8 cellular contexts compared by ENCODE assay signal in the genomic region with DNA sequence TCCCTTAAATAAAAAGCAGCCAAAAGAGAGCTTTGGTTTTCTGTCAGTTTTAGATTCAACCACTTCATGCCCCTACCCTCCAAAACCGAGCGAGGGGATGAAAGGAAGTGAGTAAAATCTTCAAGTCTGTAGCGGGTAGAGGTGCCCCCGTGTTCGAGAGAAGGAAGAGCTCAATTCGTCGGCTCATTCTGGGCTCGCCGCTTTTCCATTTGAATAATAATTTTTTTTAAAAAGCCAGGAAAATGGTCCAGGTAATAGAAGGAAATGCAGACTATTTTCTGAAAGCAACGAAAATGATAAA.
DNase-seq lines count a peak whose midpoint lies in the region; ATAC-seq and TF ChIP-seq lines count a peak whose summit lies in the region.

No MANE protein-coding gene starts in this region.

- H3K27ac Mint-ChIP-seq in activated T-helper 1 cell treated with anti-CD3 and anti-CD28 coated beads, Interleukin-12 subunit alpha, Interleukin-12 subunit beta, Interleukin-2, Interleukin-4 antibody, amounts not matched to agents 30 ng/mL and 10 ng/mL and 1 ng/mL, durations not matched to agents 14 hours and 24 hours and 36 hours: peak overlapping the region; percentile 13
- peak overlapping the region; percentile 81 for H3K27ac Mint-ChIP-seq in type B pancreatic cell

- H3K9me3 Mint-ChIP-seq in activated T-cell treated with anti-CD3 and anti-CD28 coated beads, Interleukin-2, amount 50 U/mL, for 4 hours: no peaks in the 10 kb centered on the region
- no peaks in the 10 kb centered on the region for H3K9me3 Mint-ChIP-seq in activated T-helper 1 cell treated with anti-CD3 and anti-CD28 coated beads, Interleukin-12 subunit alpha, Interleukin-12 subunit beta, Interleukin-2, Interleukin-4 antibody, amounts not matched to agents 30 ng/mL and 10 ng/mL and 1 ng/mL, durations not matched to agents 14 hours and 24 hours and 36 hours
- no peaks in the 10 kb centered on the region for H3K9me3 Mint-ChIP-seq in type B pancreatic cell

- H3K27me3 Mint-ChIP-seq in activated T-cell treated with anti-CD3 and anti-CD28 coated beads, Interleukin-2, amount 50 U/mL, for 4 hours (ENCODE audit: low read depth): peaks cover 29% of the 10 kb centered on the region
- peaks cover 44% of the 10 kb centered on the region for H3K27me3 Mint-ChIP-seq in activated T-helper 1 cell treated with anti-CD3 and anti-CD28 coated beads, Interleukin-12 subunit alpha, Interleukin-12 subunit beta, Interleukin-2, Interleukin-4 antibody, amounts not matched to agents 30 ng/mL and 10 ng/mL and 1 ng/mL, durations not matched to agents 14 hours and 24 hours and 36 hours (ENCODE audit: insufficient read depth)
- H3K27me3 Mint-ChIP-seq in type B pancreatic cell: peaks cover 19% of the 10 kb centered on the region

- H3K36me3 Mint-ChIP-seq in activated T-cell treated with anti-CD3 and anti-CD28 coated beads, Interleukin-2, amount 50 U/mL, for 4 hours (ENCODE audit: insufficient read depth): no peaks in the 10 kb centered on the region
- no peaks in the 10 kb centered on the region for H3K36me3 Mint-ChIP-seq in activated T-helper 1 cell treated with anti-CD3 and anti-CD28 coated beads, Interleukin-12 subunit alpha, Interleukin-12 subunit beta, Interleukin-2, Interleukin-4 antibody, amounts not matched to agents 30 ng/mL and 10 ng/mL and 1 ng/mL, durations not matched to agents 14 hours and 24 hours and 36 hours (ENCODE audit: low read depth)
- H3K36me3 Mint-ChIP-seq in type B pancreatic cell: peaks cover 7% of the 10 kb centered on the region

- peak in 1 of 2 donors; percentile 30 for ATAC-seq in activated T-cell treated with anti-CD3 and anti-CD28 coated beads, Interleukin-2, amount 50 U/mL, for 4 hours
- ATAC-seq in GM21360 (IDR thresholded peaks at IDR 0.05; ENCODE audit: unreplicated experiment): no peak
- ATAC-seq in GM19463 (IDR thresholded peaks at IDR 0.05; ENCODE audit: unreplicated experiment): no peak

- peak overlapping the region; percentile 90 for H3K4me3 Mint-ChIP-seq in activated T-cell treated with anti-CD3 and anti-CD28 coated beads, Interleukin-2, amount 50 U/mL, for 4 hours
- peak overlapping the region; percentile 80 for H3K4me3 Mint-ChIP-seq in activated T-helper 1 cell treated with anti-CD3 and anti-CD28 coated beads, Interleukin-12 subunit alpha, Interleukin-12 subunit beta, Interleukin-2, Interleukin-4 antibody, amounts not matched to agents 30 ng/mL and 10 ng/mL and 1 ng/mL, durations not matched to agents 14 hours and 24 hours and 36 hours
- peak overlapping the region; percentile 97 for H3K4me3 Mint-ChIP-seq in type B pancreatic cell

- intact Hi-C loops in activated T-helper 1 cell treated with anti-CD3 and anti-CD28 coated beads, Interleukin-12 subunit alpha, Interleukin-12 subunit beta, Interleukin-2, Interleukin-4 antibody, amounts not matched to agents 30 ng/mL and 10 ng/mL and 1 ng/mL, durations not matched to agents 14 hours and 24 hours and 36 hours (cut with micrococcal nuclease): loop anchor here (5.0 kb wide), 3 partner anchors 48 to 238 kb away; no protein-coding TSS in a partner anchor

- DNase-seq in activated T-cell treated with anti-CD3 and anti-CD28 coated beads, Interleukin-2, amount 50 U/mL, for 4 hours: no peak
- DNase-seq in activated T-cell treated with anti-CD3 and anti-CD28 coated beads, Interleukin-2, amount 50 U/mL, for 48 hours: no peak
- no peak for DNase-seq in activated T-helper 1 cell treated with anti-CD3 and anti-CD28 coated beads, Interleukin-12 subunit alpha, Interleukin-12 subunit beta, Interleukin-2, Interleukin-4 antibody, amounts not matched to agents 30 ng/mL and 10 ng/mL and 1 ng/mL, durations not matched to agents 14 hours and 24 hours and 36 hours (ENCODE audit: low spot score)
- DNase-seq in kidney tubule cell (ENCODE audit: low spot score) (peak; percentile 42), type B pancreatic cell (ENCODE audit: extremely low spot score, unreplicated experiment) (no peak), LoVo (ENCODE audit: low spot score) (no peak)

- TF ChIP-seq CTCF in type B pancreatic cell (conservative IDR thresholded peaks at IDR 0.05): no peak

- peaks cover 16% of the 10 kb centered on the region for H3K4me1 Mint-ChIP-seq in activated T-cell treated with anti-CD3 and anti-CD28 coated beads, Interleukin-2, amount 50 U/mL, for 4 hours (ENCODE audit: low read depth)
- peaks cover 7% of the 10 kb centered on the region for H3K4me1 Mint-ChIP-seq in activated T-helper 1 cell treated with anti-CD3 and anti-CD28 coated beads, Interleukin-12 subunit alpha, Interleukin-12 subunit beta, Interleukin-2, Interleukin-4 antibody, amounts not matched to agents 30 ng/mL and 10 ng/mL and 1 ng/mL, durations not matched to agents 14 hours and 24 hours and 36 hours (ENCODE audit: low read depth)
- peaks cover 36% of the 10 kb centered on the region for H3K4me1 Mint-ChIP-seq in type B pancreatic cell (ENCODE audit: unreplicated experiment)
